In the genomic region with DNA sequence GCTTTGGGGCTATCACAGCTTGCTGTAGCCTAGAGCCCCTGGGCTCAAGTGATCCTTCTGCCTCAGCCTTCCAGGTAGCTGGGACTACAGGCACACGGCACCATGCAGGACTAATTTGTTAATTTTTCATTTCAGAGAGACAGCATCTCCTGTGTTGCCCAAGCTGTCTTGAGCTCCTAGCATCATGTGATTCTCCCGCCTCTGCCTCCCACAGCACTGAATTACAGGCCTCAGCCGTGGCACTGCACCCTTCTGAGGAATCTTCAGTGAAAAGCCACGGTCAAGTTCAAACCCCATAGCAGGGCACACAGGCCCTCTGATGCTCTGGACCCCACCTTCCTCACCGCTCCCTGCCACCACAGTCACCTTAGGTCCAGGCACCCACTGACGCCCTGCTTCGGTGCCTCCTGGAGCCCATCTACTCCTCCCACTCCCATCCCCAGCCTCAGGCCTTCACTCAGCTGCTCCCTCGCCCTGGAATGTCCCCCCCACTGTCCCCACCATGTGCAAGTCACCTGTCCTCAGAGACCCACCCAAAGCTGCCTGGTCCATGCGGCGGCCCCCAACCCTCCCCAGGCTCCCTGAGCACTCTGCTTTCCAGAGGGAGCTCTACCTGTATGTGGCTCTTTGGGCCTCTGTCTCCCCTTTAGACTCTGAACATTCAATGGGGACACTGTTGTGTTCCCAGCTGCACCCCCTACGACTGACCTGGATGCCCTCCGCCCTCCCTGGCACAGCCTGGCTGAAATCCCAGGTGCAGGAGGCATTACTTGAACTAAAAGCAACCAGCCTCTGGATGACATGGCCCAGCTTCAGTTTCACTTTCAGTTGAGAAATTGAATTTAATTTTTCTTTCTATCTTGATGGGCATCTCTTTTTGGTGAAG, we compare ENCODE assay signal across 8 cellular contexts.
DNase-seq lines count a peak whose midpoint lies in the region; ATAC-seq, FAIRE-seq and TF ChIP-seq lines count a peak whose summit lies in the region.

No MANE protein-coding gene starts in this region.

- peak overlapping the region; percentile 98 for H3K4me3 Mint-ChIP-seq in activated naive CD8-positive, alpha-beta T cell treated with anti-CD3 and anti-CD28 coated beads, Interleukin-2, amount 50 U/mL, for 24 hours

- ATAC-seq in activated naive CD8-positive, alpha-beta T cell treated with anti-CD3 and anti-CD28 coated beads, Interleukin-2, amount 50 U/mL, for 24 hours = peak; percentile 11

- no peak for FAIRE-seq in D721Med (lab: Jason Lieb, UNC)

- H3K9me3 Mint-ChIP-seq in activated naive CD8-positive, alpha-beta T cell treated with anti-CD3 and anti-CD28 coated beads, Interleukin-2, amount 50 U/mL, for 24 hours = no peaks in the 10 kb centered on the region

- no peaks in the 10 kb centered on the region for H3K27me3 Mint-ChIP-seq in activated naive CD8-positive, alpha-beta T cell treated with anti-CD3 and anti-CD28 coated beads, Interleukin-2, amount 50 U/mL, for 24 hours

- peaks cover 31% of the 10 kb centered on the region for H3K36me3 Mint-ChIP-seq in activated naive CD8-positive, alpha-beta T cell treated with anti-CD3 and anti-CD28 coated beads, Interleukin-2, amount 50 U/mL, for 24 hours (ENCODE audit: low read depth)

- peak overlapping the region; percentile 36 to 69 for H3K9ac ChIP-seq in stomach smooth muscle (ENCODE audit: low read length in 2 of 2)

- peaks cover 4 to 15% of the 10 kb centered on the region in 2 donors for H3K36me3 ChIP-seq in stomach smooth muscle (ENCODE audit: control insufficient read depth in 2 of 2, insufficient read depth in 2 of 2, low read length in 2 of 2)

- no peak for TF ChIP-seq CTCF in D721Med (IDR thresholded peaks at IDR 0.05; ENCODE audit: insufficient read depth, missing control alignments)

- H3K27me3 ChIP-seq in stomach smooth muscle (ENCODE audit: control insufficient read depth in 1 of 2, insufficient read depth in 2 of 2, low read length in 2 of 2) = no peaks in the 10 kb centered on the region

- H3K27ac Mint-ChIP-seq in activated naive CD8-positive, alpha-beta T cell treated with anti-CD3 and anti-CD28 coated beads, Interleukin-2, amount 50 U/mL, for 24 hours = peak overlapping the region; percentile 99

- H3K4me1 Mint-ChIP-seq in activated naive CD8-positive, alpha-beta T cell treated with anti-CD3 and anti-CD28 coated beads, Interleukin-2, amount 50 U/mL, for 24 hours = peaks cover 53% of the 10 kb centered on the region

- peak overlapping the region; percentile 78 to 91 for H3K4me3 ChIP-seq in stomach smooth muscle (ENCODE audit: low read length in 2 of 2)

- H3K27ac ChIP-seq in stomach smooth muscle (ENCODE audit: low read length) = peak overlapping the region; percentile 86

- H3K4me1 ChIP-seq in stomach smooth muscle (ENCODE audit: control insufficient read depth, insufficient read depth, low read length) = peaks cover 44% of the 10 kb centered on the region

- H3K9me3 ChIP-seq in stomach smooth muscle (ENCODE audit: control insufficient read depth in 2 of 2, low read length in 2 of 2) = no peaks in the 10 kb centered on the region

- DNase-seq in stimulated activated CD4-positive, alpha-beta T cell treated with anti-CD3 and anti-CD28 coated beads, Interleukin-2, amount 100 ng/mL, for 4 hours (ENCODE audit: low read depth) = peak; percentile 20
- no peak for DNase-seq in stimulated activated CD4-positive, alpha-beta T cell treated with anti-CD3 and anti-CD28 coated beads, Interleukin-2, amount 100 ng/mL, for 48 hours
- DNase-seq in activated naive CD8-positive, alpha-beta T cell treated with anti-CD3 and anti-CD28 coated beads, Interleukin-2, amount 50 U/mL, for 24 hours = peak; percentile 22
- DNase-seq in kidney tubule cell (ENCODE audit: low spot score) (peak; percentile 38), T-helper 9 cell (no peak), D721Med (ENCODE audit: insufficient read length, low spot score) (no peak)
- no peak for DNase-seq in effector CD4-positive, alpha-beta T cell

Comparison
In these comparisons a context has a peak if more than half of its experiments do, and no peak if none do; other contexts are left out.
1. DNase-seq: peak in stimulated activated CD4-positive, alpha-beta T cell treated with anti-CD3 and anti-CD28 coated beads, Interleukin-2, amount 100 ng/mL, for 4 hours (single experiment), activated naive CD8-positive, alpha-beta T cell treated with anti-CD3 and anti-CD28 coated beads, Interleukin-2, amount 50 U/mL, for 24 hours (single experiment) and kidney tubule cell (single experiment); none in stimulated activated CD4-positive, alpha-beta T cell treated with anti-CD3 and anti-CD28 coated beads, Interleukin-2, amount 100 ng/mL, for 48 hours (0 of 2), T-helper 9 cell (single experiment), D721Med (single experiment) and effector CD4-positive, alpha-beta T cell (single experiment).